In genomic region chr10:22823109-22823508, GRCh38 we compare ENCODE assay signal across 11 cellular contexts.
DNase-seq lines count a peak whose midpoint lies in the region; ATAC-seq and TF ChIP-seq lines count a peak whose summit lies in the region.
"Had no signal": no experiment of that assay in that cellular context is flagged by ENCODE, and none has a peak within 500 bp of the region (broad histone marks: within the 10 kb centered on the region; RNA-seq: fewer than 3 reads in every experiment).

No MANE protein-coding gene starts in this region.

- CTCF ChIA-PET in RWPE1 (lab: Yijun Ruan, JAX): interaction anchor here (0.6 kb wide), 2 partner anchors 405 to 471 kb away, joined by 3 read pairs; no protein-coding TSS in a partner anchor

- no peaks in the 10 kb centered on the region for H3K36me3 Mint-ChIP-seq in progenitor cell of endocrine pancreas (ENCODE audit: insufficient read depth)

- peaks cover 3% of the 10 kb centered on the region for H3K4me1 Mint-ChIP-seq in progenitor cell of endocrine pancreas (ENCODE audit: low read depth)

- H3K4me3 Mint-ChIP-seq in progenitor cell of endocrine pancreas (ENCODE audit: low read depth): no peak overlapping the region

- H3K4me3 ChIP-seq in kidney epithelial cell (ENCODE audit: low read depth, low read length): no peak overlapping the region

- no peaks in the 10 kb centered on the region for H3K36me3 ChIP-seq in kidney epithelial cell (ENCODE audit: control insufficient read depth, insufficient read depth, low read length)

- peaks cover 7% of the 10 kb centered on the region for H3K9me3 Mint-ChIP-seq in progenitor cell of endocrine pancreas (ENCODE audit: low read depth)

- TF ChIP-seq CTCF in RWPE1 (conservative IDR thresholded peaks at IDR 0.05; ENCODE audit: low read depth): no peak
- TF ChIP-seq CTCF in kidney epithelial cell (IDR thresholded peaks at IDR 0.05; ENCODE audit: insufficient read depth, low read length, poor library complexity, severe bottlenecking): no peak
- TF ChIP-seq CTCF in progenitor cell of endocrine pancreas (IDR thresholded peaks at IDR 0.05; ENCODE audit: unreplicated experiment): no peak

- no peaks in the 10 kb centered on the region for H3K27me3 Mint-ChIP-seq in progenitor cell of endocrine pancreas

- H3K27ac ChIP-seq in RWPE1: no peak overlapping the region
- H3K27ac ChIP-seq: HL-60 had no signal

- H3K27me3 ChIP-seq in kidney epithelial cell (ENCODE audit: control insufficient read depth, insufficient read depth, low read length): no peaks in the 10 kb centered on the region

- POLR2A ChIA-PET in RWPE1 (lab: Yijun Ruan, JAX; ENCODE audit: low non-redundant PET): no interaction called here

- DNase-seq in GM04503 (ENCODE audit: low read depth) (peak; percentile 75), RWPE1 (ENCODE audit: low spot score) (peak; percentile 77), kidney epithelial cell (ENCODE audit: low read depth) (peak; percentile 67), progenitor cell of endocrine pancreas (ENCODE audit: low spot score, unreplicated experiment) (no peak), ureter (ENCODE audit: low spot score) (no peak), GF-D8 (lab: John Stamatoyannopoulos, UW) (no peak)
- DNase-seq: activated CD8-positive, alpha-beta memory T cell treated with anti-CD3 and anti-CD28 coated beads for 24 hours; DMS79 treated with DMSO at 0.1 percent for 48 hours had no signal

- peak; percentile 68 for ATAC-seq in HG02610 (IDR thresholded peaks at IDR 0.05; ENCODE audit: unreplicated experiment)
- no peak for ATAC-seq in GM18505 (IDR thresholded peaks at IDR 0.05; ENCODE audit: unreplicated experiment)

- H3K27ac Mint-ChIP-seq in progenitor cell of endocrine pancreas: no peak overlapping the region

- no peak for TF ChIP-seq POLR2A in GM18505 (IDR thresholded peaks at IDR 0.05; ENCODE audit: borderline replicate concordance, extremely low read depth, insufficient read depth, insufficient read length)

Comparison
In these comparisons a context has a peak if more than half of its experiments do, and no peak if none do; other contexts are left out.
1. DNase-seq: peak in GM04503 (single experiment), RWPE1 (single experiment) and kidney epithelial cell (single experiment); none in progenitor cell of endocrine pancreas (single experiment), ureter (single experiment) and GF-D8 (single experiment).